ENCODE assay signal across 26 cellular contexts in genomic region chr1:232984577-232985425, GRCh38. TPM values are rescaled to one million over a fixed set of nuclear protein-coding genes. Genes with fewer than 3 reads are reported as not detected.
A peak's percentile ranks its signal among the peaks of the same experiment; 100 is the strongest.
DNase-seq lines count a peak whose midpoint lies in the region; ATAC-seq, FAIRE-seq and TF ChIP-seq lines count a peak whose summit lies in the region.
"Had no signal": no experiment of that assay in that cellular context is flagged by ENCODE, and none has a peak within 500 bp of the region (broad histone marks: within the 10 kb centered on the region; RNA-seq: fewer than 3 reads in every experiment).

No MANE protein-coding gene starts in this region.

- WGBS in esophagus squamous epithelium, 2 donors, result 94 to 97% methylated on average over 8 of the region's 10 CpGs

- H3K27ac Mint-ChIP-seq in osteocyte (ENCODE audit: unreplicated experiment) (no peak overlapping the region), MCF 10A (ENCODE audit: low read depth, unreplicated experiment) (no peak overlapping the region)
- H3K27ac Mint-ChIP-seq: stimulated activated memory B cell treated with anti-CD40 and anti-IgM and Interleukin-4, amounts not matched to agents 10 μg/mL and 1 μg/mL and 100 μg/mL, for 72 hours; T-helper 17 cell had no signal

- BruUV-seq in MCF 10A (replicated peaks; lab: Mats Ljungman, UMichigan), result no TSS peak

- peaks cover 4% of the 10 kb centered on the region for H3K36me3 Mint-ChIP-seq in osteocyte (ENCODE audit: unreplicated experiment)
- H3K36me3 Mint-ChIP-seq in MCF 10A (ENCODE audit: insufficient read depth, unreplicated experiment), result peaks cover 48% of the 10 kb centered on the region

- no peak for TF ChIP-seq POLR2A in esophagus squamous epithelium (IDR thresholded peaks at IDR 0.05)

- DNase-seq in D721Med (ENCODE audit: insufficient read length, low spot score) (peak; percentile 8), osteocyte (ENCODE audit: extremely low spot score, unreplicated experiment) (peak; percentile 64), MCF 10A (ENCODE audit: unreplicated experiment) (no peak), RPMI8226 (no peak), esophagus squamous epithelium (lab: John Stamatoyannopoulos, UW) (no peak)
- DNase-seq: activated CD4-positive, alpha-beta T cell treated with anti-CD3 and anti-CD28 coated beads for 4 hours; activated naive CD8-positive, alpha-beta T cell treated with anti-CD3 and anti-CD28 coated beads for 36 hours; effector CD4-positive, alpha-beta T cell; erythroblast; foreskin fibroblast; IMR-90; NCI-H1105; NCI-H1930; NCI-H226; NCI-H748 treated with DMSO at 0.1 percent for 48 hours; SK-N-SH; stimulated activated CD4-positive, alpha-beta T cell treated with anti-CD3 and anti-CD28 coated beads, Interleukin-2, amount 100 ng/mL, for 48 hours; T-helper 17 cell had no signal

- no peak for FAIRE-seq in D721Med (lab: Jason Lieb, UNC)

- H3K4me1 ChIP-seq in esophagus squamous epithelium, result peaks cover 0 to 6% (median 0%) of the 10 kb centered on the region in 3 donors

- intact Hi-C loops in MCF 10A (cut with micrococcal nuclease), result no loop called here
- intact Hi-C loops in esophagus squamous epithelium (cut with DNase I), result no loop called here

- no peaks in the 10 kb centered on the region for H3K27me3 ChIP-seq in layer of hippocampus (ENCODE audit: control insufficient read depth, insufficient read depth, low read length)
- H3K27me3 ChIP-seq in esophagus squamous epithelium, result no peaks in the 10 kb centered on the region
- H3K27me3 ChIP-seq: BLaER1 treated with 17β-estradiol and CSF1 and Interleukin-3, amounts not matched to agents 10 nM and 100 nM had no signal

- H3K9me3 Mint-ChIP-seq in osteocyte (ENCODE audit: unreplicated experiment) (no peaks in the 10 kb centered on the region), MCF 10A (ENCODE audit: unreplicated experiment) (no peaks in the 10 kb centered on the region)
- H3K9me3 Mint-ChIP-seq: activated naive CD8-positive, alpha-beta T cell treated with anti-CD3 and anti-CD28 coated beads for 36 hours; stimulated activated memory B cell treated with anti-CD40 and anti-IgM and Interleukin-4, amounts not matched to agents 10 μg/mL and 1 μg/mL and 100 μg/mL, for 72 hours had no signal

- TF ChIP-seq CTCF in D721Med (IDR thresholded peaks at IDR 0.05; ENCODE audit: insufficient read depth, missing control alignments) (no peak), osteocyte (IDR thresholded peaks at IDR 0.05) (no peak), MCF 10A (IDR thresholded peaks at IDR 0.05; ENCODE audit: unreplicated experiment) (no peak), esophagus squamous epithelium (IDR thresholded peaks at IDR 0.05) (no peak)

- no peaks in the 10 kb centered on the region for H3K27me3 Mint-ChIP-seq in osteocyte (ENCODE audit: unreplicated experiment)
- H3K27me3 Mint-ChIP-seq in MCF 10A (ENCODE audit: insufficient read depth, unreplicated experiment), result no peaks in the 10 kb centered on the region
- H3K27me3 Mint-ChIP-seq: activated naive CD8-positive, alpha-beta T cell treated with anti-CD3 and anti-CD28 coated beads for 36 hours; stimulated activated memory B cell treated with anti-CD40 and anti-IgM and Interleukin-4, amounts not matched to agents 10 μg/mL and 1 μg/mL and 100 μg/mL, for 72 hours; T-helper 17 cell had no signal

- POLR2A ChIA-PET in MCF 10A (lab: Yijun Ruan, JAX), result interaction anchor here (0.5 to 1.5 kb wide), 8 partner anchors 15 to 477 kb away, joined by 3 to 4 read pairs (median 3); no protein-coding TSS in a partner anchor

- H3K27ac ChIP-seq in angular gyrus (ENCODE audit: low read depth, low read length) (peak overlapping the region; percentile 29), layer of hippocampus (ENCODE audit: low read depth, low read length) (peak overlapping the region; percentile 71), esophagus squamous epithelium (no peak overlapping the region)
- H3K27ac ChIP-seq: BLaER1 treated with 17β-estradiol and CSF1 and Interleukin-3, amounts not matched to agents 10 nM and 100 nM; thoracic aorta had no signal

- CTCF ChIA-PET in MCF 10A (lab: Yijun Ruan, JAX), result no interaction called here

- no peaks in the 10 kb centered on the region for H3K9me3 ChIP-seq in esophagus squamous epithelium
- H3K9me3 ChIP-seq: BLaER1 treated with 17β-estradiol and CSF1 and Interleukin-3, amounts not matched to agents 10 nM and 100 nM; SK-N-SH; thoracic aorta had no signal

- H3K4me3 Mint-ChIP-seq in osteocyte (ENCODE audit: unreplicated experiment) (no peak overlapping the region), MCF 10A (ENCODE audit: unreplicated experiment) (no peak overlapping the region)
- H3K4me3 Mint-ChIP-seq: activated naive CD8-positive, alpha-beta T cell treated with anti-CD3 and anti-CD28 coated beads for 36 hours; stimulated activated memory B cell treated with anti-CD40 and anti-IgM and Interleukin-4, amounts not matched to agents 10 μg/mL and 1 μg/mL and 100 μg/mL, for 72 hours; T-helper 17 cell had no signal

- H3K4me3 ChIP-seq in esophagus squamous epithelium, result no peak overlapping the region
- H3K4me3 ChIP-seq: BLaER1 treated with 17β-estradiol and CSF1 and Interleukin-3, amounts not matched to agents 10 nM and 100 nM; smooth muscle cell; thoracic aorta had no signal

- H3K36me3 ChIP-seq in esophagus squamous epithelium, result peaks cover 0 to 17% (median 0%) of the 10 kb centered on the region in 3 donors
- H3K36me3 ChIP-seq: thoracic aorta had no signal

- ATAC-seq in HG03108 (IDR thresholded peaks at IDR 0.05; ENCODE audit: unreplicated experiment), result no peak
- ATAC-seq: HCT116; stimulated activated memory B cell treated with anti-CD40 and anti-IgM and Interleukin-4, amounts not matched to agents 10 μg/mL and 1 μg/mL and 100 μg/mL, for 72 hours; T-helper 17 cell had no signal

- H3K4me1 Mint-ChIP-seq in osteocyte (ENCODE audit: unreplicated experiment), result peaks cover 9% of the 10 kb centered on the region
- H3K4me1 Mint-ChIP-seq in MCF 10A (ENCODE audit: insufficient read depth, unreplicated experiment), result peaks cover 17% of the 10 kb centered on the region
- H3K4me1 Mint-ChIP-seq: activated naive CD8-positive, alpha-beta T cell treated with anti-CD3 and anti-CD28 coated beads for 36 hours; stimulated activated memory B cell treated with anti-CD40 and anti-IgM and Interleukin-4, amounts not matched to agents 10 μg/mL and 1 μg/mL and 100 μg/mL, for 72 hours had no signal

RNA-seq across cellular contexts. Expression of gene NTPCR, which starts 34.4 kb away (rescaled TPM):
- total RNA-seq in osteocyte, result 28.3 and 29.6 TPM in 2 replicates
- total RNA-seq in MCF 10A (2022), result 116 and 129 TPM in 2 replicates
- total RNA-seq in esophagus squamous epithelium, result 10 to 100 TPM; 19.9 to 35.8 (median 23.4) TPM

Comparison
In these comparisons a context has a peak if more than half of its experiments do, and no peak if none do; other contexts are left out.
1. DNase-seq: peak in D721Med (single experiment) and osteocyte (single experiment); none in MCF 10A (single experiment), RPMI8226 (single experiment) and esophagus squamous epithelium (single experiment).
2. H3K27ac ChIP-seq: peak in angular gyrus (single experiment) and layer of hippocampus (single experiment); none in esophagus squamous epithelium (0 of 4).